In the genomic region with DNA sequence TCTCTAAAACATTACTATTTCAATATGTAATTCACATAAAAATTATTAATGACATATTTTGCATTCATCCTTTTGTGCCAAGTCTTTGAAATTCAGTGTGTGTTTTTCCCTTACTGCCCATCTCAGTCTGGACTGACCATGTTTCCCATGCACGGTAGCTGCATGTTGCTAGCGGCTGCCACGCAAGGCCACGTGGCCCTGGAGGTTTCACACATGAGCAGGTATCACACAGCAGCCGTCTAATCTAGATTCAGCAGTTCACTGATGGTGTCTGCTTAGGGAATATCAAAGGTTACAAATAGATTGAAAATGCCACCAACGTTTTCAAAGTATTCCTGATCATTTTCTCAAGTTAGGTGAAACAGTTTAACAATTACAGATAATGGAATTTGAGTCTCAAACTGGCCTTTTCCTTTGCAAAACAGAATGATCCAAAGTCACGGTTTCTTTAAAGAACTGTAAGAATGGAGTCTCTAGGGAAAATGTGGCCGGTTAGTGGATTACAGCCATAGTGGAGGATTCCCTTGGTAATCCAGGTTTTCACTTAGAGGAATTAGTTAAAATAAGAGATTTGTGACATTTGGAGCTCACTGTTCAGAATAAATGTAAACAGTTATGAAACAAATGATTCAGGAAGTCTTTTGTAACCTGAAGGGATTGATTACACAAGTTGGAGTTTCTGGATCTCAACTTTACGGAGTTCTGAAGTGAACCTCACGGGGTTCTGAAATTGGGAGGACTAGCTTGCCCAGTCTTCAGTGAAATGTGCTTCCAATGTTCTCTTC, we compare ENCODE assay signal across 20 cellular contexts.
DNase-seq lines count a peak whose midpoint lies in the region; ATAC-seq, FAIRE-seq and TF ChIP-seq lines count a peak whose summit lies in the region.
"Had no signal": no experiment of that assay in that cellular context is flagged by ENCODE, and none has a peak within 500 bp of the region (broad histone marks: within the 10 kb centered on the region; RNA-seq: fewer than 3 reads in every experiment).

No MANE protein-coding gene starts in this region.

- no peak for FAIRE-seq in HepG2 (lab: Jason Lieb, UNC)
- FAIRE-seq: D721Med, GM18507 had no signal

- no peaks in the 10 kb centered on the region for H3K9me3 Mint-ChIP-seq in mesothelial cell of epicardium
- H3K9me3 Mint-ChIP-seq: CD8-positive, alpha-beta T cell; GM23338; IgD-negative memory B cell had no signal

- H3K4me1 ChIP-seq in HepG2 (ENCODE audit: insufficient read depth, low read length) (no peaks in the 10 kb centered on the region), right lobe of liver (no peaks in the 10 kb centered on the region), Karpas-422 (ENCODE audit: low read length) (peaks cover 15% of the 10 kb centered on the region), spleen (peaks cover 0 to 18% (median 9%) of the 10 kb centered on the region in 6 donors)

- TF ChIP-seq RAD21 in HepG2 (CRISPR knock-in tag; IDR thresholded peaks at IDR 0.05): no peak

- H3K9ac ChIP-seq in HepG2 (ENCODE audit: insufficient read depth, low read depth, low read length) (no peak overlapping the region), Karpas-422 (ENCODE audit: low read length) (no peak overlapping the region)

- POLR2A ChIA-PET in HepG2 (lab: Yijun Ruan, JAX): no interaction called here

- BruUV-seq in HepG2 (replicated peaks; lab: Mats Ljungman, UMichigan): no TSS peak

- peaks cover 7% of the 10 kb centered on the region for H3K4me1 Mint-ChIP-seq in mesothelial cell of epicardium

- H2AFZ ChIP-seq in HepG2 (ENCODE audit: low read length): no peak overlapping the region
- H2AFZ ChIP-seq in Karpas-422 (ENCODE audit: low read length): no peak overlapping the region
- H2AFZ ChIP-seq: GM23338 had no signal

- TF ChIP-seq POLR2A in HepG2 (IDR thresholded peaks at IDR 0.05; ENCODE audit: insufficient read depth in 1 of 2, low read depth in 2 of 2, low read length in 2 of 2) (no peak), right lobe of liver (IDR thresholded peaks at IDR 0.05) (no peak), spleen (IDR thresholded peaks at IDR 0.05) (no peak)

- intact Hi-C loops in HepG2 (cut with micrococcal nuclease; ENCODE audit: unreplicated experiment): no loop called here
- intact Hi-C loops in right lobe of liver (cut with DNase I): no loop called here
- intact Hi-C loops in spleen (cut with DNase I; ENCODE audit: low total_unique reads): no loop called here

- in situ Hi-C loops in HepG2 (cut with HindIII; ENCODE audit: extremely low pct_ligation_motif_present, low pct_unique_long_range_greater_than_20kb): no loop called here

- no peak for DNase-seq in HepG2 (ENCODE audit: low spot score)
- no peak for DNase-seq in right lobe of liver
- peak; percentile 46 for DNase-seq in Karpas-422
- peak; percentile 57 for DNase-seq in fibroblast of gingiva (ENCODE audit: low read depth)
- no peak for DNase-seq in spleen
- DNase-seq in GF-D8 (lab: John Stamatoyannopoulos, UW): no peak
- DNase-seq in mesothelial cell of epicardium (ENCODE audit: low spot score in 2 of 2, unreplicated experiment in 2 of 2): no peak
- no peak for DNase-seq in stimulated activated naive CD8-positive, alpha-beta T cell treated with anti-CD3 and anti-CD28 coated beads, Interleukin-15, Interleukin-2, amounts not matched to agents 100 U/mL and 50 U/mL, for 24 hours
- DNase-seq: ACHN; CD8-positive, alpha-beta T cell; COR-L47; DMS153; DMS79 treated with DMSO at 0.1 percent for 48 hours; GDM1; H7 had no signal

- H3K27ac Mint-ChIP-seq in mesothelial cell of epicardium: no peak overlapping the region
- H3K27ac Mint-ChIP-seq: CD8-positive, alpha-beta T cell; GM23338; IgD-negative memory B cell had no signal

- no peak for TF ChIP-seq CTCF in HepG2 (CRISPR knock-in tag; IDR thresholded peaks at IDR 0.05)
- no peak for TF ChIP-seq CTCF in right lobe of liver (IDR thresholded peaks at IDR 0.05)
- TF ChIP-seq CTCF in spleen (IDR thresholded peaks at IDR 0.05 in 8 of 11, conservative IDR thresholded peaks at IDR 0.05 in 3 of 11): no peak
- no peak for TF ChIP-seq CTCF in mesothelial cell of epicardium (IDR thresholded peaks at IDR 0.05; ENCODE audit: unreplicated experiment)

- TF ChIP-seq EP300 in HepG2 (IDR thresholded peaks at IDR 0.05; ENCODE audit: low read depth in 2 of 2, low read length in 2 of 2) (no peak), HepG2 (CRISPR knock-in tag; IDR thresholded peaks at IDR 0.05; ENCODE audit: borderline replicate concordance) (no peak)

- no peaks in the 10 kb centered on the region for H3K36me3 ChIP-seq in HepG2 (replicated peaks in 1 of 2; ENCODE audit: control insufficient read depth in 1 of 2, insufficient read depth in 2 of 2, low read length in 2 of 2)
- no peaks in the 10 kb centered on the region for H3K36me3 ChIP-seq in right lobe of liver
- no peaks in the 10 kb centered on the region for H3K36me3 ChIP-seq in Karpas-422 (ENCODE audit: insufficient read depth, low read length)
- no peaks in the 10 kb centered on the region for H3K36me3 ChIP-seq in spleen

- H3K27ac ChIP-seq in HepG2 (ENCODE audit: extremely low read length, insufficient read depth, low read length) (no peak overlapping the region), right lobe of liver (no peak overlapping the region), Karpas-422 (ENCODE audit: low read length) (no peak overlapping the region), spleen (peak overlapping the region in 5 of 8 donors; percentile 53 to 78 (median 66))
- H3K27ac ChIP-seq: C4-2B had no signal

- H3K79me2 ChIP-seq in HepG2 (ENCODE audit: insufficient read depth, low read length): no peaks in the 10 kb centered on the region
- no peaks in the 10 kb centered on the region for H3K79me2 ChIP-seq in Karpas-422 (ENCODE audit: low read length)

- no peak overlapping the region for H3K4me2 ChIP-seq in HepG2 (ENCODE audit: low read depth, low read length)
- peak overlapping the region; percentile 6 for H3K4me2 ChIP-seq in Karpas-422 (ENCODE audit: low read depth, low read length, poor library complexity, severe bottlenecking)
- H3K4me2 ChIP-seq: GM23338 had no signal

- peaks cover 0 to 42% of the 10 kb centered on the region in 2 experiments; a peak in 3 of 5 replicates for H3K27me3 ChIP-seq in HepG2 (ENCODE audit: control insufficient read depth in 1 of 2, insufficient read depth in 2 of 2, low read length in 2 of 2)
- H3K27me3 ChIP-seq in right lobe of liver: no peaks in the 10 kb centered on the region
- H3K27me3 ChIP-seq in Karpas-422 (ENCODE audit: low read length): 0 out of 2 replicates have a peak, but pooled peaks cover 3% of the 10 kb centered on the region
- H3K27me3 ChIP-seq in spleen (replicated peaks in 1 of 7): no peaks in the 10 kb centered on the region

- CTCF ChIA-PET in HepG2 (lab: Yijun Ruan, JAX; ENCODE audit: low intra/inter-chr PET ratio, low total read pairs): no interaction called here

- no peak for ATAC-seq in HepG2
- no peak for ATAC-seq in right lobe of liver
- ATAC-seq in stimulated activated naive CD8-positive, alpha-beta T cell treated with anti-CD3 and anti-CD28 coated beads, Interleukin-15, Interleukin-2, amounts not matched to agents 100 U/mL and 50 U/mL, for 24 hours: no peak
- ATAC-seq: CD8-positive, alpha-beta T cell; GM23338 had no signal

- peaks cover 6% of the 10 kb centered on the region for H3K36me3 Mint-ChIP-seq in mesothelial cell of epicardium
- H3K36me3 Mint-ChIP-seq: CD8-positive, alpha-beta T cell had no signal

- H3K4me3 ChIP-seq in HepG2 (replicated peaks in 1 of 3; ENCODE audit: insufficient read depth in 1 of 3, low read depth in 2 of 3, low read length in 3 of 3) (no peak overlapping the region), right lobe of liver (no peak overlapping the region), Karpas-422 (ENCODE audit: low read length) (no peak overlapping the region), spleen (no peak overlapping the region)
- H3K4me3 ChIP-seq: GM23338 had no signal

- no peaks in the 10 kb centered on the region for H3K9me2 ChIP-seq in Karpas-422 (replicated peaks; ENCODE audit: insufficient read depth, low read length)

- no peaks in the 10 kb centered on the region for H3K9me3 ChIP-seq in HepG2 (ENCODE audit: low read length)
- H3K9me3 ChIP-seq in right lobe of liver: no peaks in the 10 kb centered on the region
- H3K9me3 ChIP-seq in Karpas-422 (ENCODE audit: low read length): no peaks in the 10 kb centered on the region
- H3K9me3 ChIP-seq in spleen: no peaks in the 10 kb centered on the region

- 9% methylated on average over 10 of the region's 10 CpGs for WGBS in HepG2 (ENCODE audit: low lambda C conversion rate)
- WGBS in right lobe of liver (ENCODE audit: insufficient coverage, low coverage, low lambda C conversion rate, missing lambda C conversion rate): 67% methylated on average over 10 of the region's 10 CpGs
- 77 to 87% (median 81%) methylated on average over 10 of the region's 10 CpGs for WGBS in spleen, 5 donors

- H4K20me1 ChIP-seq in HepG2 (ENCODE audit: insufficient read depth, low read length): no peaks in the 10 kb centered on the region
- no peaks in the 10 kb centered on the region for H4K20me1 ChIP-seq in Karpas-422 (ENCODE audit: insufficient read depth, low read depth, low read length)

- H3K27me3 Mint-ChIP-seq in mesothelial cell of epicardium (ENCODE audit: low read depth): no peaks in the 10 kb centered on the region
- H3K27me3 Mint-ChIP-seq: IgD-negative memory B cell had no signal

- H3K4me3 Mint-ChIP-seq in mesothelial cell of epicardium: no peak overlapping the region
- H3K4me3 Mint-ChIP-seq: CD8-positive, alpha-beta T cell; GM23338 had no signal

TF ChIP-seq in HepG2, 621 proteins besides CTCF, POLR2A, EP300 and RAD21:
- TF ChIP-seq ATM (IDR thresholded peaks at IDR 0.05; ENCODE audit: borderline replicate concordance) (no peak), ASH2L (IDR thresholded peaks at IDR 0.05; ENCODE audit: insufficient read length, low read depth, low read length) (no peak), KDM4B (CRISPR knock-in tag; IDR thresholded peaks at IDR 0.05) (no peak), ZNF709 (CRISPR knock-in tag; IDR thresholded peaks at IDR 0.05) (no peak), NFIC (IDR thresholded peaks at IDR 0.05; ENCODE audit: low read length) (no peak)
- TF ChIP-seq, protein P1, sequence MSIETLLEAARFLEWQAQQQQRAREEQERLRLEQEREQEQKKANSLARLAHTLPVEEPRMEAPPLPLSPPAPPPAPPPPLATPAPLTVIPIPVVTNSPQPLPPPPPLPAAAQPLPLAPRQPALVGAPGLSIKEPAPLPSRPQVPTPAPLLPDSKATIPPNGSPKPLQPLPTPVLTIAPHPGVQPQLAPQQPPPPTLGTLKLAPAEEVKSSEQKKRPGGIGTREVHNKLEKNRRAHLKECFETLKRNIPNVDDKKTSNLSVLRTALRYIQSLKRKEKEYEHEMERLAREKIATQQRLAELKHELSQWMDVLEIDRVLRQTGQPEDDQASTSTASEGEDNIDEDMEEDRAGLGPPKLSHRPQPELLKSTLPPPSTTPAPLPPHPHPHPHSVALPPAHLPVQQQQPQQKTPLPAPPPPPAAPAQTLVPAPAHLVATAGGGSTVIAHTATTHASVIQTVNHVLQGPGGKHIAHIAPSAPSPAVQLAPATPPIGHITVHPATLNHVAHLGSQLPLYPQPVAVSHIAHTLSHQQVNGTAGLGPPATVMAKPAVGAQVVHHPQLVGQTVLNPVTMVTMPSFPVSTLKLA (IDR thresholded peaks at IDR 0.05): peak; percentile 77
TF ChIP-seq in HepG2: peak in this region for 1.

Comparison
In these comparisons a context has a peak if more than half of its experiments do, and no peak if none do; other contexts are left out.
1. DNase-seq: peak in Karpas-422 (single experiment) and fibroblast of gingiva (single experiment); none in HepG2 (single experiment), right lobe of liver (0 of 3), spleen (single experiment), GF-D8 (single experiment), mesothelial cell of epicardium (0 of 2) and stimulated activated naive CD8-positive, alpha-beta T cell treated with anti-CD3 and anti-CD28 coated beads, Interleukin-15, Interleukin-2, amounts not matched to agents 100 U/mL and 50 U/mL, for 24 hours (single experiment).
2. H3K27ac ChIP-seq: peak in spleen (5 of 8); none in HepG2 (single experiment), right lobe of liver (0 of 3) and Karpas-422 (single experiment).